1 cellular context compared by ENCODE assay signal in genomic region chr5:10490927-10491672, GRCh38.
A peak's percentile ranks its signal among the peaks of the same experiment; 100 is the strongest.
TF ChIP-seq lines count a peak whose summit lies in the region.

No MANE protein-coding gene starts in this region.

TF ChIP-seq in HEK293, 187 proteins besides CTCF, POLR2A, EP300 and RAD21 (continued from another document):
- peak; percentile 22; the same call in 1 of the 2 replicates for TF ChIP-seq ZFHX2 (tag by site-specific recombination; conservative IDR thresholded peaks at IDR 0.05)
- no peak for TF ChIP-seq OSR2 (tag by site-specific recombination; IDR thresholded peaks at IDR 0.05)
- no peak for TF ChIP-seq ZSCAN23 (tag by site-specific recombination; IDR thresholded peaks at IDR 0.05)
- TF ChIP-seq ZNF837 (tag by site-specific recombination; IDR thresholded peaks at IDR 0.05) = no peak
TF ChIP-seq in HEK293: peak in this region for 3.
